Comparison of ENCODE assay signal across 16 cellular contexts in genomic region chr4:122711893-122712292, GRCh38. TPM values are rescaled to one million over a fixed set of nuclear protein-coding genes. Genes with fewer than 3 reads are reported as not detected.
"Had no signal": no experiment of that assay in that cellular context is flagged by ENCODE, and none has a peak within 500 bp of the region (broad histone marks: within the 10 kb centered on the region; RNA-seq: fewer than 3 reads in every experiment).

No MANE protein-coding gene starts in this region.

- H3K4me3 Mint-ChIP-seq: immature natural killer cell, neural crest cell, T-helper 17 cell had no signal

- ATAC-seq: gastroesophageal sphincter, left ventricle myocardium superior, T-helper 17 cell had no signal

- H3K27ac Mint-ChIP-seq: immature natural killer cell, progenitor cell of endocrine pancreas had no signal

- H3K9me3 Mint-ChIP-seq: immature natural killer cell, neural crest cell had no signal

- DNase-seq: activated CD4-positive, alpha-beta T cell treated with anti-CD3 and anti-CD28 coated beads for 4 hours; activated effector memory CD4-positive, alpha-beta T cell treated with Interleukin-2 at 50 U/mL for 16 hours; dermis blood vessel endothelial cell; effector memory CD4-positive, alpha-beta T cell; immature natural killer cell; kidney glomerular epithelial cell; left ventricle myocardium superior; stimulated activated CD4-positive, alpha-beta T cell treated with anti-CD3 and anti-CD28 coated beads, Interleukin-2, amount 100 ng/mL, for 24 hours; stimulated activated naive CD4-positive, alpha-beta T cell treated with Interleukin-2 at 50 U/mL for 16 hours; T-helper 17 cell; transverse colon; uterus had no signal

- H3K4me1 Mint-ChIP-seq: immature natural killer cell, neural crest cell had no signal

- H3K36me3 Mint-ChIP-seq: immature natural killer cell had no signal

RNA-seq across cellular contexts. Expression of gene BBS12, which starts 20.6 kb away (rescaled TPM):
- total RNA-seq: ascending aorta had no signal
